ENCODE assay signal across 8 cellular contexts in the genomic region with DNA sequence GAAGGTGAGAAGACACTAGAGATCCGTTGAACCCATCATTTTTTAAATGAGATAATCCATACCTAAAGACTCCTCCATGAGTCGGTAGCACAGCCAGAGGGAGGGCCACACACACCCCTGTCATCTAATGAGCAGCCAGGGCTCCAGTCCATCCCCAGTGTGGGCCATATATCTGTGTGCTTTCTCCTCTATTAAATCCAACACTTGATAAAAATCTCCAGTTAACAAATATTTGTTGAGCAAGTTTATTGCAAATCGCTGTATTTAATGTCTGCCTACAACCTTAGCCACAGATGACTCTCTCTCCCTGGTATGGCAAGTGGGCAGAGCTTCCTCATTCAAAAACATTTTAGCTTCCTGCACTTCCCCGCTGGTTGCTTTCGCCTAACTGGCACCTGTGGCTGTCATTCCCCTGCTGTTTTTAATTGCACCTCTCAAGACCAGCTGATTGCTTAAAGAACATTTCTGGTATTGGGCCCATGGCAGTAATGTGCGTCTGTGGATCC.
DNase-seq lines count a peak whose midpoint lies in the region; ATAC-seq and TF ChIP-seq lines count a peak whose summit lies in the region.

No MANE protein-coding gene starts in this region.

- TF ChIP-seq CTCF in Caco-2 (IDR thresholded peaks at IDR 0.05; ENCODE audit: insufficient read depth in 1 of 2, low read depth in 1 of 2, low read length in 1 of 2, severe bottlenecking in 1 of 2, unreplicated experiment in 1 of 2) = no peak

- no peak overlapping the region for H3K4me3 ChIP-seq in Caco-2 (ENCODE audit: low read depth, low read length)
- H3K4me3 ChIP-seq in naive thymus-derived CD4-positive, alpha-beta T cell (ENCODE audit: low read length) = no peak overlapping the region

- H3K27ac Mint-ChIP-seq in Caco-2 (ENCODE audit: unreplicated experiment) = peak overlapping the region; percentile 93
- H3K27ac Mint-ChIP-seq in naive thymus-derived CD4-positive, alpha-beta T cell = peak overlapping the region; percentile 16 to 89 (median 74)

- H3K36me3 ChIP-seq in Caco-2 (ENCODE audit: control insufficient read depth, insufficient read depth, low read length) = no peaks in the 10 kb centered on the region
- no peaks in the 10 kb centered on the region for H3K36me3 ChIP-seq in naive thymus-derived CD4-positive, alpha-beta T cell (ENCODE audit: control insufficient read depth in 2 of 3, insufficient read depth in 3 of 3, low read length in 3 of 3)

- peaks cover 41% of the 10 kb centered on the region for H3K4me1 Mint-ChIP-seq in Caco-2 (ENCODE audit: low read depth, unreplicated experiment)
- H3K4me1 Mint-ChIP-seq in naive thymus-derived CD4-positive, alpha-beta T cell = peaks cover 55 to 87% (median 82%) of the 10 kb centered on the region in 7 donors

- H3K27me3 Mint-ChIP-seq in Caco-2 (ENCODE audit: insufficient read depth, unreplicated experiment) = no peaks in the 10 kb centered on the region
- H3K27me3 Mint-ChIP-seq in naive thymus-derived CD4-positive, alpha-beta T cell = no peaks in the 10 kb centered on the region

- H3K4me3 Mint-ChIP-seq in Caco-2 (ENCODE audit: unreplicated experiment) = peak overlapping the region; percentile 45
- peak overlapping the region; percentile 2 to 79 (median 63) for H3K4me3 Mint-ChIP-seq in naive thymus-derived CD4-positive, alpha-beta T cell

- H3K9me3 Mint-ChIP-seq in Caco-2 (ENCODE audit: unreplicated experiment) = no peaks in the 10 kb centered on the region
- no peaks in the 10 kb centered on the region for H3K9me3 Mint-ChIP-seq in naive thymus-derived CD4-positive, alpha-beta T cell

- no peak overlapping the region for H3K27ac ChIP-seq in naive thymus-derived CD4-positive, alpha-beta T cell (ENCODE audit: low read depth, low read length)

- intact Hi-C loops in Caco-2 (cut with micrococcal nuclease; ENCODE audit: unreplicated experiment) = no loop called here
- intact Hi-C loops in naive thymus-derived CD4-positive, alpha-beta T cell (cut with micrococcal nuclease) = loop anchor here in 1 of 2 donors (1.0 to 5.0 kb wide), 3 partner anchors 14 to 81 kb away; a partner anchor contains a TSS

- peak; percentile 50 for ATAC-seq in naive thymus-derived CD4-positive, alpha-beta T cell

- POLR2A ChIA-PET in Caco-2 (lab: Charles Lee) = no interaction called here
- POLR2A ChIA-PET in naive thymus-derived CD4-positive, alpha-beta T cell (lab: Charles Lee) = interaction anchor here (0.9 to 1.8 kb wide), 4 partner anchors 12 to 46 kb away, joined by 3 to 4 read pairs (median 3); no protein-coding TSS in a partner anchor

- H3K27me3 ChIP-seq in Caco-2 (replicated peaks; ENCODE audit: control insufficient read depth, insufficient read depth, low read length) = no peaks in the 10 kb centered on the region
- H3K27me3 ChIP-seq in naive thymus-derived CD4-positive, alpha-beta T cell (ENCODE audit: control insufficient read depth in 2 of 2, insufficient read depth in 2 of 2, low read length in 2 of 2) = no peaks in the 10 kb centered on the region

- CTCF ChIA-PET in Caco-2 (lab: Charles Lee) = no interaction called here
- CTCF ChIA-PET in naive thymus-derived CD4-positive, alpha-beta T cell (lab: Charles Lee) = interaction anchor here (1.1 kb wide), 1 partner anchor 67 kb away, joined by 3 read pairs; no protein-coding TSS in a partner anchor

- DNase-seq in Caco-2 (no peak), NAMALWA (ENCODE audit: low spot score) (peak; percentile 26), astrocyte of the hippocampus (ENCODE audit: low read depth, low spot score) (peak; percentile 74), superior temporal gyrus (ENCODE audit: extremely low spot score) (no peak), COLO829 (ENCODE audit: low spot score) (no peak), NCI-H128 (lab: John Stamatoyannopoulos, UW; ENCODE audit: unreplicated experiment) (no peak)
- peak in 2 of 9 donors; percentile 16 to 25 for DNase-seq in naive thymus-derived CD4-positive, alpha-beta T cell
- no peak for DNase-seq in stimulated activated naive CD4-positive, alpha-beta T cell treated with Interleukin-2 at 50 U/mL for 16 hours (lab: John Stamatoyannopoulos, UW)

- peaks cover 72% of the 10 kb centered on the region for H3K4me1 ChIP-seq in Caco-2
- peaks cover 35 to 54% of the 10 kb centered on the region in 2 donors for H3K4me1 ChIP-seq in naive thymus-derived CD4-positive, alpha-beta T cell (ENCODE audit: control insufficient read depth in 2 of 2, insufficient read depth in 2 of 2, low read length in 2 of 2)

- no TSS peak for BruUV-seq in Caco-2 (replicated peaks; lab: Mats Ljungman, UMichigan)

- no peaks in the 10 kb centered on the region for H3K9me3 ChIP-seq in Caco-2
- H3K9me3 ChIP-seq in naive thymus-derived CD4-positive, alpha-beta T cell (ENCODE audit: control insufficient read depth in 2 of 3, low read length in 3 of 3) = no peaks in the 10 kb centered on the region

- H3K36me3 Mint-ChIP-seq in Caco-2 (ENCODE audit: insufficient read depth, unreplicated experiment) = peaks cover 16% of the 10 kb centered on the region
- peaks cover 0 to 8% (median 0%) of the 10 kb centered on the region in 5 donors for H3K36me3 Mint-ChIP-seq in naive thymus-derived CD4-positive, alpha-beta T cell

Comparison
In these comparisons a context has a peak if more than half of its experiments do, and no peak if none do; other contexts are left out.
1. DNase-seq: peak in NAMALWA (single experiment) and astrocyte of the hippocampus (single experiment); none in Caco-2 (0 of 2), superior temporal gyrus (single experiment), COLO829 (single experiment), stimulated activated naive CD4-positive, alpha-beta T cell treated with Interleukin-2 at 50 U/mL for 16 hours (single experiment) and NCI-H128 (single experiment).